ENCODE assay signal across 1 cellular context in genomic region chr21:41583274-41583790, GRCh38.
TF ChIP-seq lines count a peak whose summit lies in the region.

No MANE protein-coding gene starts in this region.

TF ChIP-seq in GM23338, 12 proteins besides CTCF, POLR2A, EP300 and RAD21 (continued from another document):
- TF ChIP-seq ETS1 (IDR thresholded peaks at IDR 0.05) (no peak), POLR2AphosphoS5 (IDR thresholded peaks at IDR 0.05; ENCODE audit: low read depth) (no peak), JUNB (IDR thresholded peaks at IDR 0.05; ENCODE audit: unreplicated experiment) (no peak)
